ENCODE assay signal across 28 cellular contexts in genomic region chr6:169567809-169568208, GRCh38.
"Had no signal": no experiment of that assay in that cellular context is flagged by ENCODE, and none has a peak within 500 bp of the region (broad histone marks: within the 10 kb centered on the region; RNA-seq: fewer than 3 reads in every experiment).

No MANE protein-coding gene starts in this region.

- H3K9me3 Mint-ChIP-seq: activated CD4-positive, alpha-beta T cell treated with anti-CD3 and anti-CD28 coated beads, Interleukin-2, amount 10 ng/mL, durations not matched to agents 7 days and 5 days; activated naive CD4-positive, alpha-beta T cell treated with anti-CD3 and anti-CD28 coated beads, Interleukin-2, amount 50 U/mL, for 24 hours; activated naive CD8-positive, alpha-beta T cell treated with anti-CD3 and anti-CD28 coated beads, Interleukin-2, amount 10 ng/mL, durations not matched to agents 7 days and 5 days had no signal

- H3K4me3 Mint-ChIP-seq: activated CD4-positive, alpha-beta T cell treated with anti-CD3 and anti-CD28 coated beads, Interleukin-2, amount 10 ng/mL, durations not matched to agents 7 days and 5 days; activated CD8-positive, alpha-beta memory T cell treated with anti-CD3 and anti-CD28 coated beads, Interleukin-2, amount 10 ng/mL, durations not matched to agents 7 days and 5 days; activated naive CD4-positive, alpha-beta T cell treated with anti-CD3 and anti-CD28 coated beads, Interleukin-2, amount 50 U/mL, for 24 hours had no signal

- H3K27ac Mint-ChIP-seq: activated CD4-positive, alpha-beta T cell treated with anti-CD3 and anti-CD28 coated beads, Interleukin-2, amount 10 ng/mL, durations not matched to agents 7 days and 5 days; activated naive CD4-positive, alpha-beta T cell treated with anti-CD3 and anti-CD28 coated beads, Interleukin-2, amount 50 U/mL, for 24 hours; activated naive CD8-positive, alpha-beta T cell treated with anti-CD3 and anti-CD28 coated beads, Interleukin-2, amount 10 ng/mL, durations not matched to agents 7 days and 5 days had no signal

- H3K4me1 ChIP-seq: body of pancreas, breast epithelium, SJCRH30 had no signal

- H3K9me3 ChIP-seq: body of pancreas, breast epithelium had no signal

- ATAC-seq: activated CD8-positive, alpha-beta memory T cell treated with anti-CD3 and anti-CD28 coated beads, Interleukin-2, amount 10 ng/mL, durations not matched to agents 7 days and 5 days; body of pancreas; Panc1 had no signal

- H3K27ac ChIP-seq: body of pancreas, breast epithelium, SJCRH30, SK-N-MC, WERI-Rb-1 had no signal

- H3K27me3 Mint-ChIP-seq: activated CD4-positive, alpha-beta T cell treated with anti-CD3 and anti-CD28 coated beads, Interleukin-2, amount 10 ng/mL, durations not matched to agents 7 days and 5 days; activated CD8-positive, alpha-beta memory T cell treated with anti-CD3 and anti-CD28 coated beads, Interleukin-2, amount 10 ng/mL, durations not matched to agents 7 days and 5 days; activated naive CD4-positive, alpha-beta T cell treated with anti-CD3 and anti-CD28 coated beads, Interleukin-2, amount 50 U/mL, for 24 hours had no signal

- H3K36me3 Mint-ChIP-seq: activated CD8-positive, alpha-beta memory T cell treated with anti-CD3 and anti-CD28 coated beads, Interleukin-2, amount 10 ng/mL, durations not matched to agents 7 days and 5 days had no signal

- H3K27me3 ChIP-seq: body of pancreas, breast epithelium, SJCRH30 had no signal

- DNase-seq: activated CD4-positive, alpha-beta T cell treated with anti-CD3 and anti-CD28 coated beads, Interleukin-2, amount 10 ng/mL, durations not matched to agents 7 days and 5 days; activated CD4-positive, alpha-beta T cell treated with anti-CD3 and anti-CD28 coated beads, Interleukin-2, amount 50 U/mL, for 48 hours; activated CD4-positive, CD25-positive, alpha-beta regulatory T cell; activated CD8-positive, alpha-beta memory T cell treated with anti-CD3 and anti-CD28 coated beads for 24 hours; activated CD8-positive, alpha-beta memory T cell treated with anti-CD3 and anti-CD28 coated beads, Interleukin-2, amount 10 ng/mL, durations not matched to agents 7 days and 5 days; activated CD8-positive, alpha-beta memory T cell treated with anti-CD3 and anti-CD28 coated beads, Interleukin-2, amount 50 U/mL, for 48 hours; activated effector memory CD4-positive, alpha-beta T cell treated with anti-CD3 and anti-CD28 coated beads, Interleukin-2, amount 50 U/mL, for 16 hours; activated naive CD4-positive, alpha-beta T cell; activated naive CD8-positive, alpha-beta T cell treated with anti-CD3 and anti-CD28 coated beads, Interleukin-2, amount 10 ng/mL, durations not matched to agents 7 days and 5 days; activated T-cell treated with anti-CD3 and anti-CD28 coated beads, Interleukin-2, amount 50 U/mL, for 48 hours; amygdala; body of pancreas; Karpas-422; KBM-7; NCI-H1092; NCI-H1436 treated with DMSO at 0.1 percent for 48 hours; NCI-H1694 treated with DMSO at 0.1 percent for 48 hours; NCI-H2029; NCI-H345; NCI-H524 treated with DMSO at 0.1 percent for 48 hours; SHP77; SJCRH30; T1000; WERI-Rb-1 had no signal

- H3K4me3 ChIP-seq: body of pancreas, breast epithelium, SJCRH30, SK-N-MC had no signal

- H3K36me3 ChIP-seq: breast epithelium, SJCRH30, WERI-Rb-1 had no signal
